ENCODE assay signal across 7 cellular contexts in the genomic region with DNA sequence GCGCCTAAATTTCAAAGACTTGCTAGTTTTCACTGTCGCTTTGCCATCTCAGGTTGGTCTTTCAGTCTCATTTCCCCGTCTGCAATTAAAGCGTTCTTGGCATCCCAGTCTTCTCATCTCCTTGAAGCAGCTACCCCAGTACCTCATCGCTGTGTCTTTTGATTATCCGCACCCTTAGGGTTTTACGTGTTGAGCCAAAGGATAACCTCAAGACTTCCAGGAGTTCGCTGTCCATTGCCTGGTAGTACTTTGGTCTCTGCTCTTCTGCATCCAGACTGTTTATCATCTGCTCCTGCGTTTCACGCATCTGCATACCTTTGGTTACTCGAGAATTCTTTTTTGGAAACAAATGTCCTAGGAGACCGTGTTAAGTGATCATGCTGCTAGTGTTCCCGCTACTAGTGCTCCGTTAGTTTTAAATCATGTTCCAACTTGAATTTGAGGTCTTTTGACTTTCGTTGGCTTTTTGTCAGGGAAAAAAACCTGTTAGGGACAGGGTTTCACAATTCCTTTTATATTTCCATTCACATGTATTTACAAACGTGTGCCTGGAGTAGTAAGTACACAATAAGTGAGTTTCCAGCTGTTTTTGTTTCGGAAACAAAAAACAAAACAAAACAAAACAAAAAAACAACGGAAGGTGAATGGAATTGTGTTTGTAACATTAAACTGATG. TPM values are rescaled to one million over a fixed set of nuclear protein-coding genes. Genes with fewer than 3 reads are reported as not detected.
A peak's percentile ranks its signal among the peaks of the same experiment; 100 is the strongest.
DNase-seq lines count a peak whose midpoint lies in the region; ATAC-seq, FAIRE-seq and TF ChIP-seq lines count a peak whose summit lies in the region.

No MANE protein-coding gene starts in this region.

- peaks cover 23% of the 10 kb centered on the region for H3K36me3 ChIP-seq in K562 (ENCODE audit: control insufficient read depth, insufficient read depth, low read length)

- peaks cover 25% of the 10 kb centered on the region for H3K36me3 Mint-ChIP-seq in stimulated activated memory B cell treated with anti-CD40 and anti-IgM and Interleukin-4, amounts not matched to agents 10 μg/mL and 1 μg/mL and 100 μg/mL, for 72 hours

- TF ChIP-seq CTCF in LNCaP clone FGC (IDR thresholded peaks at IDR 0.05; ENCODE audit: control insufficient read depth, extremely low read depth, insufficient read depth) (no peak), K562 (IDR thresholded peaks at IDR 0.05 in 2 of 3, conservative IDR thresholded peaks at IDR 0.05 in 1 of 3; ENCODE audit: insufficient read depth in 2 of 3, low read depth in 1 of 3, low read length in 3 of 3) (no peak)

- POLR2A ChIA-PET in K562 (lab: Yijun Ruan, JAX) = interaction anchor here (0.9 to 1.4 kb wide), 4 partner anchors 12 to 37 kb away, joined by 3 to 6 read pairs (median 3); a partner anchor contains a TSS

- no peaks in the 10 kb centered on the region for H3K9me1 ChIP-seq in K562 (ENCODE audit: control insufficient read depth, insufficient read depth, low read length)

- no peak for TF ChIP-seq POLR2A in K562 (conservative IDR thresholded peaks at IDR 0.05)

- ATAC-seq in K562 (peak; percentile 26), GM18868 (IDR thresholded peaks at IDR 0.05; ENCODE audit: unreplicated experiment) (no peak), GM18873 (IDR thresholded peaks at IDR 0.05; ENCODE audit: low FRiP score, unreplicated experiment) (no peak)
- no peak for ATAC-seq in stimulated activated memory B cell treated with anti-CD40 and anti-IgM and Interleukin-4, amounts not matched to agents 10 μg/mL and 1 μg/mL and 100 μg/mL, for 72 hours

- peak overlapping the region; percentile 94 for H3K4me3 Mint-ChIP-seq in stimulated activated memory B cell treated with anti-CD40 and anti-IgM and Interleukin-4, amounts not matched to agents 10 μg/mL and 1 μg/mL and 100 μg/mL, for 72 hours

- H3K4me1 Mint-ChIP-seq in stimulated activated memory B cell treated with anti-CD40 and anti-IgM and Interleukin-4, amounts not matched to agents 10 μg/mL and 1 μg/mL and 100 μg/mL, for 72 hours = peaks cover 31% of the 10 kb centered on the region

- H3K4me3 ChIP-seq in LNCaP clone FGC (ENCODE audit: low read depth, low read length) (peak overlapping the region; percentile 82), K562 (peak overlapping the region; percentile 57)

- WGBS in K562 (ENCODE audit: insufficient coverage, low coverage, missing lambda C conversion rate) = 2% methylated on average over 18 of the region's 18 CpGs

- TF ChIP-seq EP300 in K562 (IDR thresholded peaks at IDR 0.05; ENCODE audit: low read length) = no peak

- peak overlapping the region; percentile 71 for H3K27ac Mint-ChIP-seq in stimulated activated memory B cell treated with anti-CD40 and anti-IgM and Interleukin-4, amounts not matched to agents 10 μg/mL and 1 μg/mL and 100 μg/mL, for 72 hours

- DNase-seq in GM18507 (ENCODE audit: extremely low spot score, insufficient read length, low read depth) (no peak), LNCaP clone FGC (ENCODE audit: low read depth) (peak; percentile 8), K562 (ENCODE audit: extremely low read depth in 1 of 4, low spot score in 3 of 4) (peak in 2 of 4 experiments; percentile 10 to 50), islet precursor cell (peak; percentile 57)

- in situ Hi-C loops in K562 (cut with MboI) = no loop called here

- H3K27ac ChIP-seq in K562 (ENCODE audit: extremely low read depth, low read depth, low read length) = peak overlapping the region; percentile 62

- FAIRE-seq in GM18507 (lab: Jason Lieb, UNC) (peak; percentile 38), K562 (lab: Jason Lieb, UNC) (peak; percentile 82)

- BruUV-seq in K562 (replicated peaks; lab: Mats Ljungman, UMichigan) = TSS peak; percentile 57

- peak overlapping the region; percentile 92 for H2AFZ ChIP-seq in K562 (ENCODE audit: low read depth, low read length)

- H3K4me1 ChIP-seq in K562 (replicated peaks in 1 of 2; ENCODE audit: control insufficient read depth in 2 of 2, insufficient read depth in 2 of 2, low read length in 2 of 2) = peaks cover 13 to 15% of the 10 kb centered on the region in 2 experiments; a peak in 4 of 5 replicates

- no peaks in the 10 kb centered on the region; the same call in 1 of the 2 replicates for H3K9me3 ChIP-seq in K562 (replicated peaks; ENCODE audit: control insufficient read depth, insufficient read depth, low read depth, low read length)

- intact Hi-C loops in K562 (cut with micrococcal nuclease) = no loop called here

- no peaks in the 10 kb centered on the region for H3K9me3 Mint-ChIP-seq in stimulated activated memory B cell treated with anti-CD40 and anti-IgM and Interleukin-4, amounts not matched to agents 10 μg/mL and 1 μg/mL and 100 μg/mL, for 72 hours

- TF ChIP-seq RAD21 in K562 (CRISPR knock-in tag; conservative IDR thresholded peaks at IDR 0.05 in 1 of 2, IDR thresholded peaks at IDR 0.05 in 1 of 2) = no peak

- peaks cover 52% of the 10 kb centered on the region for H3K79me2 ChIP-seq in K562 (ENCODE audit: control insufficient read depth, insufficient read depth, low read length)

- H3K27me3 ChIP-seq in K562 (ENCODE audit: control insufficient read depth in 2 of 2, insufficient read depth in 2 of 2, low read length in 2 of 2) = no peaks in the 10 kb centered on the region

- peak overlapping the region; percentile 67 to 93 for H3K9ac ChIP-seq in K562 (ENCODE audit: insufficient read depth in 1 of 2, low read depth in 2 of 2, low read length in 2 of 2)

- no peaks in the 10 kb centered on the region for H3K27me3 Mint-ChIP-seq in stimulated activated memory B cell treated with anti-CD40 and anti-IgM and Interleukin-4, amounts not matched to agents 10 μg/mL and 1 μg/mL and 100 μg/mL, for 72 hours

- H3K4me2 ChIP-seq in K562 (ENCODE audit: insufficient read depth, low read length) = peak overlapping the region; percentile 99

- CTCF ChIA-PET in K562 (lab: Yijun Ruan, JAX; ENCODE audit: low intra/inter-chr PET ratio) = no interaction called here

- no peaks in the 10 kb centered on the region for H4K20me1 ChIP-seq in K562 (replicated peaks; ENCODE audit: control insufficient read depth, insufficient read depth, low read length)

RNA-seq across cellular contexts. Expression of a gene that starts 0.9 kb away (rescaled TPM):
- 103 and 147 TPM in 2 replicates for total RNA-seq in K562 (2011; cell fraction: chromatin; rRNA removed; ENCODE audit: low replicate concordance)
- 25.3 and 30.7 TPM in 2 replicates for total RNA-seq in K562 (2011; cell fraction: nucleolus; rRNA removed)
- 45.7 and 53.1 TPM in 2 replicates for total RNA-seq in K562 (2011; cell fraction: nucleoplasm; rRNA removed)
- total RNA-seq in K562 (2014; rRNA removed) = 5.1 and 6.8 TPM in 2 replicates
- total RNA-seq in K562 (2014; rRNA removed; fragmentation: Illumina TruSeq; extraction: Trizol) = 15.7 and 16.3 TPM in 2 replicates
- total RNA-seq in K562 (2015; rRNA removed; fragmentation: Illumina TruSeq; extraction: Trizol) = 14.1 and 16.5 TPM in 2 replicates
- total RNA-seq in K562 (2021) = 12.6 and 15.3 TPM in 2 replicates
- polyA plus RNA-seq in K562 (2011; rRNA removed) = 21.0 and 22.7 TPM in 2 replicates
- 4.0 and 8.5 TPM in 2 replicates for polyA plus RNA-seq in K562 (2011; cell fraction: cytosol; rRNA removed)
- polyA plus RNA-seq in K562 (2011; cell fraction: nucleus; rRNA removed) = 19.9 and 21.0 TPM in 2 replicates
- polyA plus RNA-seq in K562 (2012) = 7.6 and 8.2 TPM in 2 replicates
- polyA plus RNA-seq in K562 (2014; fragmentation: Illumina TruSeq; extraction: Trizol) = 9.6 and 13.1 TPM in 2 replicates
- 1 to 10 TPM; 1.5 to 2.2 TPM for polyA plus RNA-seq in K562 (2014; fragmentation: Nextera tagmentation; extraction: Ambion mirVana)
- 7.7 and 9.8 TPM in 2 replicates for polyA plus RNA-seq in K562 (2014; rRNA removed)
- polyA minus RNA-seq in K562 (2011; rRNA and poly(A)+ RNA removed) = 30.5 and 41.7 TPM in 2 replicates
- polyA minus RNA-seq in K562 (2011; cell fraction: cytosol; rRNA and poly(A)+ RNA removed) = 6.6 and 11.8 TPM in 2 replicates
- 24.9 and 52.1 TPM in 2 replicates for polyA minus RNA-seq in K562 (2011; cell fraction: nucleus; rRNA and poly(A)+ RNA removed)

RNA-seq across cellular contexts. Expression of a gene that starts 10.4 kb away (rescaled TPM):
- 9.0 and 26.0 TPM in 2 replicates for total RNA-seq in K562 (2011; cell fraction: chromatin; rRNA removed; ENCODE audit: low replicate concordance)
- total RNA-seq in K562 (2011; cell fraction: nucleolus; rRNA removed) = 4.8 and 7.8 TPM in 2 replicates
- total RNA-seq in K562 (2011; cell fraction: nucleoplasm; rRNA removed) = 14.2 and 26.4 TPM in 2 replicates
- total RNA-seq in K562 (2014; rRNA removed) (3.4 and 4.3 TPM in 2 replicates), K562 (2014; rRNA removed; fragmentation: Illumina TruSeq; extraction: Trizol) (4.3 and 5.4 TPM in 2 replicates), K562 (2015; rRNA removed; fragmentation: Illumina TruSeq; extraction: Trizol) (3.5 and 3.9 TPM in 2 replicates), K562 (2021) (7.4 and 9.1 TPM in 2 replicates)
- polyA plus RNA-seq in K562 (2011; rRNA removed) (20.7 and 21.4 TPM in 2 replicates), K562 (2014; fragmentation: Illumina TruSeq; extraction: Trizol) (10.0 and 11.4 TPM in 2 replicates), K562 (2014; fragmentation: Nextera tagmentation; extraction: Ambion mirVana) (1 to 10 TPM; 2.4 to 5.0 TPM), K562 (2014; rRNA removed) (9.4 and 10.3 TPM in 2 replicates)
- 5.5 and 9.9 TPM in 2 replicates for polyA plus RNA-seq in K562 (2011; cell fraction: cytosol; rRNA removed)
- 21.9 and 38.1 TPM in 2 replicates for polyA plus RNA-seq in K562 (2011; cell fraction: nucleus; rRNA removed)
- polyA plus RNA-seq in K562 (2012) = 5.8 and 9.5 TPM in 2 replicates
- polyA minus RNA-seq in K562 (2011; rRNA and poly(A)+ RNA removed) = 12.0 and 12.8 TPM in 2 replicates
- 5.7 and 6.9 TPM in 2 replicates for polyA minus RNA-seq in K562 (2011; cell fraction: cytosol; rRNA and poly(A)+ RNA removed)
- polyA minus RNA-seq in K562 (2011; cell fraction: nucleus; rRNA and poly(A)+ RNA removed) = 4.0 and 9.6 TPM in 2 replicates

RNA-seq across cellular contexts. Expression of a gene that starts 28.6 kb away (rescaled TPM):
- 3.2 and 10.1 TPM in 2 replicates for total RNA-seq in K562 (2011; cell fraction: chromatin; rRNA removed; ENCODE audit: low replicate concordance)
- total RNA-seq in K562 (2011; cell fraction: nucleolus; rRNA removed) = 2.7 and 3.4 TPM in 2 replicates
- 5.5 and 6.9 TPM in 2 replicates for total RNA-seq in K562 (2011; cell fraction: nucleoplasm; rRNA removed)
- total RNA-seq in K562 (2014; rRNA removed) = 3.1 and 3.7 TPM in 2 replicates
- 6.7 and 8.0 TPM in 2 replicates for total RNA-seq in K562 (2014; rRNA removed; fragmentation: Illumina TruSeq; extraction: Trizol)
- 6.1 and 7.2 TPM in 2 replicates for total RNA-seq in K562 (2015; rRNA removed; fragmentation: Illumina TruSeq; extraction: Trizol)
- total RNA-seq in K562 (2021) = 5.0 and 5.3 TPM in 2 replicates
- polyA plus RNA-seq in K562 (2011; rRNA removed) = 6.4 and 6.9 TPM in 2 replicates
- polyA plus RNA-seq in K562 (2011; cell fraction: cytosol; rRNA removed) = 1.2 and 3.0 TPM in 2 replicates
- 1.8 and 3.2 TPM in 2 replicates for polyA plus RNA-seq in K562 (2011; cell fraction: nucleus; rRNA removed)
- polyA plus RNA-seq in K562 (2012) = 3.8 and 4.5 TPM in 2 replicates
- polyA plus RNA-seq in K562 (2014; fragmentation: Illumina TruSeq; extraction: Trizol) = 4.9 and 6.3 TPM in 2 replicates
- polyA plus RNA-seq in K562 (2014; fragmentation: Nextera tagmentation; extraction: Ambion mirVana) = 1 to 10 TPM; 1.4 to 4.8 TPM
- polyA plus RNA-seq in K562 (2014; rRNA removed) = 3.9 and 4.5 TPM in 2 replicates
- polyA minus RNA-seq in K562 (2011; rRNA and poly(A)+ RNA removed) = 9.6 and 11.8 TPM in 2 replicates
- polyA minus RNA-seq in K562 (2011; cell fraction: cytosol; rRNA and poly(A)+ RNA removed) = 2.6 and 2.7 TPM in 2 replicates
- polyA minus RNA-seq in K562 (2011; cell fraction: nucleus; rRNA and poly(A)+ RNA removed) = 6.3 and 12.1 TPM in 2 replicates

RNA-seq across cellular contexts. Expression of a gene that starts 36.5 kb away (rescaled TPM):
- total RNA-seq in K562 (2011; cell fraction: chromatin; rRNA removed; ENCODE audit: low replicate concordance) = 62.5 and 108 TPM in 2 replicates
- total RNA-seq in K562 (2011; cell fraction: nucleolus; rRNA removed) = 25.3 and 30.5 TPM in 2 replicates
- 43.0 and 50.8 TPM in 2 replicates for total RNA-seq in K562 (2011; cell fraction: nucleoplasm; rRNA removed)
- 18.6 and 18.7 TPM in 2 replicates for total RNA-seq in K562 (2014; rRNA removed)
- total RNA-seq in K562 (2014; rRNA removed; fragmentation: Illumina TruSeq; extraction: Trizol) = 23.2 and 28.1 TPM in 2 replicates
- total RNA-seq in K562 (2015; rRNA removed; fragmentation: Illumina TruSeq; extraction: Trizol) = 25.8 and 28.1 TPM in 2 replicates
- 25.0 and 26.6 TPM in 2 replicates for total RNA-seq in K562 (2021)
- 29.5 and 35.4 TPM in 2 replicates for polyA plus RNA-seq in K562 (2011; rRNA removed)
- polyA plus RNA-seq in K562 (2011; cell fraction: cytosol; rRNA removed) = 12.1 and 18.0 TPM in 2 replicates
- 26.4 and 27.3 TPM in 2 replicates for polyA plus RNA-seq in K562 (2011; cell fraction: nucleus; rRNA removed)
- polyA plus RNA-seq in K562 (2012) = 9.3 and 10.8 TPM in 2 replicates
- polyA plus RNA-seq in K562 (2014; fragmentation: Illumina TruSeq; extraction: Trizol) = 15.4 and 15.7 TPM in 2 replicates
- 1 to 10 TPM; 5.6 to 8.6 TPM for polyA plus RNA-seq in K562 (2014; fragmentation: Nextera tagmentation; extraction: Ambion mirVana)
- 12.8 and 13.9 TPM in 2 replicates for polyA plus RNA-seq in K562 (2014; rRNA removed)
- 119 and 133 TPM in 2 replicates for polyA minus RNA-seq in K562 (2011; rRNA and poly(A)+ RNA removed)
- polyA minus RNA-seq in K562 (2011; cell fraction: cytosol; rRNA and poly(A)+ RNA removed) = 29.8 and 40.5 TPM in 2 replicates
- 24.6 and 46.4 TPM in 2 replicates for polyA minus RNA-seq in K562 (2011; cell fraction: nucleus; rRNA and poly(A)+ RNA removed)
